Comparison of ENCODE assay signal across 14 cellular contexts in the genomic region with DNA sequence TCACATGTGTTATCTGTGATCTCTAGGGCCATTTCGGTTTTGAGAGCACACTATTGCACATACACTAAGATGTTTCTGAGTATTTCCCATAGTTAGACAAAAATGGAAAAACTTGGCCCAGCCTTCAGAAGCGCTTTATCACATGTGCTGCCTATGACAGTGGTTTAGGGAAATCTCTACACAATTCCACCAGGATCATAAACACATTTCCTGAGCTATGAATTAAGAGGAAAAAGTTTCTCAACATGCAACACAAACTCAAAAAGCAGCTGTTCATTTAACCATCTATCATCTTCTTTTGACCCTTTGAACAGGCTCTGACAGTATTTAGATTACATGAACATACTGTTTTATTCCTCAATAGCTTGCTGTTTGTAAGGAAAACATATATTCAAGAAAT. TPM values are rescaled to one million over a fixed set of nuclear protein-coding genes. Genes with fewer than 3 reads are reported as not detected.
"Had no signal": no experiment of that assay in that cellular context is flagged by ENCODE, and none has a peak within 500 bp of the region (broad histone marks: within the 10 kb centered on the region; RNA-seq: fewer than 3 reads in every experiment).

No MANE protein-coding gene starts in this region.

- H3K27me3 ChIP-seq: ascending aorta, left lung, suprapubic skin had no signal

- H3K9me3 ChIP-seq: ascending aorta, left lung, mucosa of descending colon, suprapubic skin had no signal

- H3K9ac ChIP-seq: parathyroid adenoma had no signal

- ATAC-seq: activated CD4-positive, CD25-positive, alpha-beta regulatory T cell treated with anti-CD3 and anti-CD28 coated beads, Interleukin-2, amount 50 U/mL, for 24 hours; activated CD8-positive, alpha-beta T cell treated with anti-CD3 and anti-CD28 coated beads, Interleukin-2, amount 10 ng/mL, durations not matched to agents 7 days and 5 days; left lung; mucosa of descending colon had no signal

- DNase-seq: activated CD4-positive, alpha-beta T cell treated with anti-CD3 and anti-CD28 coated beads, Interleukin-2, amount 10 ng/mL, durations not matched to agents 7 days and 5 days; activated CD8-positive, alpha-beta T cell treated with anti-CD3 and anti-CD28 coated beads, Interleukin-2, amount 10 ng/mL, durations not matched to agents 7 days and 5 days; activated naive CD4-positive, alpha-beta T cell treated with anti-CD3 and anti-CD28 coated beads for 36 hours; activated T-cell treated with anti-CD3 and anti-CD28 coated beads, Interleukin-2, amount 50 U/mL, for 24 hours; effector memory CD4-positive, alpha-beta T cell; foreskin melanocyte; kidney; left lung; mucosa of descending colon; stimulated activated CD4-positive, alpha-beta T cell treated with anti-CD3 and anti-CD28 coated beads, Interleukin-2, amount 100 ng/mL, for 48 hours had no signal

- H3K27ac ChIP-seq: ascending aorta, left lung, parathyroid adenoma, suprapubic skin had no signal

- H2AFZ ChIP-seq: parathyroid adenoma had no signal

- H3K36me3 ChIP-seq: ascending aorta, left lung, suprapubic skin had no signal

- H3K79me2 ChIP-seq: parathyroid adenoma had no signal

- H3K4me1 ChIP-seq: ascending aorta, left lung, parathyroid adenoma, suprapubic skin had no signal

- H3K4me3 ChIP-seq: ascending aorta, left lung, mucosa of descending colon, suprapubic skin had no signal

RNA-seq across cellular contexts. Expression of a gene that starts 15.1 kb away (rescaled TPM):
- total RNA-seq: activated CD4-positive, alpha-beta T cell treated with anti-CD3 and anti-CD28 coated beads, Interleukin-2, amount 10 ng/mL, durations not matched to agents 7 days and 5 days; activated CD8-positive, alpha-beta T cell treated with anti-CD3 and anti-CD28 coated beads, Interleukin-2, amount 10 ng/mL, durations not matched to agents 7 days and 5 days; activated naive CD4-positive, alpha-beta T cell treated with anti-CD3 and anti-CD28 coated beads for 36 hours had no signal
